ENCODE assay signal across 8 cellular contexts in genomic region chr3:196684548-196685407, GRCh38.
DNase-seq lines count a peak whose midpoint lies in the region; ATAC-seq and TF ChIP-seq lines count a peak whose summit lies in the region.

No MANE protein-coding gene starts in this region.

- in situ Hi-C loops in GM13976 (cut with MboI; ENCODE audit: low sequenced_read_pairs, unreplicated experiment), result loop anchor here (10.0 kb wide), 1 partner anchor 80 kb away; no protein-coding TSS in a partner anchor
- in situ Hi-C loops in T47D (cut with HindIII; ENCODE audit: low pct_unique_long_range_greater_than_20kb, low sequenced_read_pairs), result no loop called here

- peak; percentile 73 for TF ChIP-seq CTCF in GM13976 (IDR thresholded peaks at IDR 0.05; ENCODE audit: borderline replicate concordance, control extremely low read depth, extremely low read depth, insufficient read depth, missing control alignments)

- ATAC-seq in HG02938 (IDR thresholded peaks at IDR 0.05; ENCODE audit: unreplicated experiment), result peak; percentile 76

- DNase-seq in 8988T, result peak; percentile 37
- peak; percentile 84 for DNase-seq in GM13976 (ENCODE audit: low spot score)
- DNase-seq in NCI-H2029 (lab: John Stamatoyannopoulos, UW), result peak; percentile 50
- DNase-seq in UCSD-AML1 (lab: John Stamatoyannopoulos, UW; ENCODE audit: unreplicated experiment), result peak; percentile 57
- peak; percentile 82 to 88 for DNase-seq in T47D (ENCODE audit: low read depth in 1 of 2, low spot score in 1 of 2)
- DNase-seq in kidney tubule cell (ENCODE audit: low spot score), result peak; percentile 63
- DNase-seq in stimulated activated CD4-positive, alpha-beta T cell treated with anti-CD3 and anti-CD28 coated beads, Interleukin-2, amount 100 ng/mL, for 4 hours (ENCODE audit: low read depth), result peak; percentile 40

Comparison
In these comparisons a context has a peak if more than half of its experiments do, and no peak if none do; other contexts are left out.
1. Peak in every context shown above with its lines: DNase-seq and ATAC-seq.